Comparison of ENCODE assay signal across 7 cellular contexts in genomic region chr10:129465796-129466702, GRCh38. TPM values are rescaled to one million over a fixed set of nuclear protein-coding genes. Genes with fewer than 3 reads are reported as not detected.
DNase-seq lines count a peak whose midpoint lies in the region; ATAC-seq, FAIRE-seq and TF ChIP-seq lines count a peak whose summit lies in the region.

No MANE protein-coding gene starts in this region.

- H3K4me1 ChIP-seq in endothelial cell of umbilical vein (ENCODE audit: control insufficient read depth, extremely low read depth, insufficient read depth, low read length), result peaks cover 10% of the 10 kb centered on the region
- H3K4me1 ChIP-seq in prostate gland (replicated peaks), result no peaks in the 10 kb centered on the region

- intact Hi-C loops in endothelial cell of umbilical vein (cut with micrococcal nuclease) (loop anchor here (5.0 kb wide), 4 partner anchors 134 to 496 kb away; partner anchors contain the start of gene EBF3), prostate gland (cut with DNase I) (no loop called here)

- ATAC-seq in GM21825 (IDR thresholded peaks at IDR 0.05; ENCODE audit: unreplicated experiment) (peak; percentile 2), GM21367 (IDR thresholded peaks at IDR 0.05; ENCODE audit: unreplicated experiment) (no peak)

- H3K79me2 ChIP-seq in endothelial cell of umbilical vein (ENCODE audit: control insufficient read depth, insufficient read depth, low read length), result no peaks in the 10 kb centered on the region

- H3K9me3 ChIP-seq in endothelial cell of umbilical vein (replicated peaks; ENCODE audit: control insufficient read depth, insufficient read depth, low read length) (no peaks in the 10 kb centered on the region), prostate gland (no peaks in the 10 kb centered on the region)

- POLR2A ChIA-PET in endothelial cell of umbilical vein (lab: Charles Lee), result no interaction called here

- CTCF ChIA-PET in endothelial cell of umbilical vein (lab: Charles Lee), result interaction anchor here (1.0 kb wide), 1 partner anchor 644 kb away, joined by 3 read pairs; no protein-coding TSS in a partner anchor

- H4K20me1 ChIP-seq in endothelial cell of umbilical vein (replicated peaks; ENCODE audit: control insufficient read depth, extremely low read depth, insufficient read depth, low read length), result no peaks in the 10 kb centered on the region

- no peak for FAIRE-seq in endothelial cell of umbilical vein (lab: Jason Lieb, UNC)

- whole genome bisulfite sequencing in prostate gland, result 73% methylated on average over 21 of the region's 21 CpGs

- TSS peak; percentile 9 for BruUV-seq in endothelial cell of umbilical vein (replicated peaks; lab: Mats Ljungman, UMichigan)

- no peak overlapping the region for H3K9ac ChIP-seq in endothelial cell of umbilical vein (replicated peaks; ENCODE audit: extremely low read depth, insufficient read depth, low read length)

- TF ChIP-seq CTCF in NB4 (IDR thresholded peaks at IDR 0.05; ENCODE audit: low read depth, low read length), result no peak
- no peak for TF ChIP-seq CTCF in endothelial cell of umbilical vein (IDR thresholded peaks at IDR 0.05; ENCODE audit: extremely low read depth in 1 of 2, insufficient read depth in 1 of 2, low read depth in 1 of 2, low read length in 2 of 2)
- no peak for TF ChIP-seq CTCF in prostate gland (IDR thresholded peaks at IDR 0.05)

- no peak for TF ChIP-seq POLR2A in NB4 (IDR thresholded peaks at IDR 0.05; ENCODE audit: extremely low read depth, insufficient read length)
- TF ChIP-seq POLR2A in endothelial cell of umbilical vein (IDR thresholded peaks at IDR 0.05; ENCODE audit: low read depth, low read length), result no peak
- TF ChIP-seq POLR2A in prostate gland (IDR thresholded peaks at IDR 0.05), result no peak

- H3K4me3 ChIP-seq in NB4 (ENCODE audit: low read depth, low read length), result peak overlapping the region; percentile 43
- H3K4me3 ChIP-seq in endothelial cell of umbilical vein (replicated peaks in 1 of 3; ENCODE audit: insufficient read depth in 1 of 3, low read depth in 1 of 3, low read length in 3 of 3), result peak overlapping the region in 2 of 3 experiments; percentile 14 to 36
- H3K4me3 ChIP-seq in prostate gland, result peak overlapping the region; percentile 49 to 76

- no peaks in the 10 kb centered on the region for H3K27me3 ChIP-seq in endothelial cell of umbilical vein (ENCODE audit: control insufficient read depth in 2 of 2, insufficient read depth in 2 of 2, low read length in 2 of 2)
- no peaks in the 10 kb centered on the region for H3K27me3 ChIP-seq in prostate gland (replicated peaks; ENCODE audit: insufficient read depth)

- H3K27ac ChIP-seq in endothelial cell of umbilical vein (ENCODE audit: insufficient read depth, low read depth, low read length) (peak overlapping the region; percentile 25), prostate gland (peak overlapping the region; percentile 43 to 66)

- peak overlapping the region; percentile 95 for H2AFZ ChIP-seq in endothelial cell of umbilical vein (ENCODE audit: low read depth, low read length)

- dilution Hi-C loops in endothelial cell of umbilical vein (cut with MboI; ENCODE audit: extremely low pct_ligation_motif_present, low sequenced_read_pairs), result no loop called here

- H3K4me2 ChIP-seq in endothelial cell of umbilical vein (ENCODE audit: insufficient read depth, low read length), result peak overlapping the region; percentile 46

- peak; percentile 22 for DNase-seq in NB4 (ENCODE audit: low read depth)
- no peak for DNase-seq in endothelial cell of umbilical vein (ENCODE audit: low read depth, low spot score)
- no peak for DNase-seq in prostate gland (ENCODE audit: low spot score)
- no peak for DNase-seq in NCI-H2081 treated with DMSO at 0.1 percent for 48 hours (lab: John Stamatoyannopoulos, UW)
- DNase-seq in COR-L47 (lab: John Stamatoyannopoulos, UW), result no peak

- no peaks in the 10 kb centered on the region for H3K36me3 ChIP-seq in endothelial cell of umbilical vein (ENCODE audit: control insufficient read depth in 2 of 2, extremely low read depth in 1 of 2, insufficient read depth in 2 of 2, low read length in 2 of 2)
- H3K36me3 ChIP-seq in prostate gland, result no peaks in the 10 kb centered on the region

- no peaks in the 10 kb centered on the region for H3K9me1 ChIP-seq in endothelial cell of umbilical vein (replicated peaks; ENCODE audit: control insufficient read depth, extremely low read depth, insufficient read depth, low read length)

TF ChIP-seq in endothelial cell of umbilical vein, 7 proteins besides CTCF, POLR2A, EP300 and RAD21:
- TF ChIP-seq EZH2 (IDR thresholded peaks at IDR 0.05; ENCODE audit: borderline replicate concordance, low read depth, low read length, severe bottlenecking), result no peak
- no peak for TF ChIP-seq POLR2AphosphoS5 (IDR thresholded peaks at IDR 0.05; ENCODE audit: insufficient read depth, low read depth, low read length)
- TF ChIP-seq JUN (IDR thresholded peaks at IDR 0.05; ENCODE audit: borderline replicate concordance, insufficient read depth, insufficient read length, low read depth), result no peak
- no peak for TF ChIP-seq MYC (IDR thresholded peaks at IDR 0.05; ENCODE audit: low read depth, low read length)
- TF ChIP-seq MAX (IDR thresholded peaks at IDR 0.05; ENCODE audit: insufficient read depth, insufficient read length), result no peak
- TF ChIP-seq GATA2 (IDR thresholded peaks at IDR 0.05; ENCODE audit: insufficient read depth, insufficient read length, low read depth, low read length), result no peak
- no peak for TF ChIP-seq FOS (IDR thresholded peaks at IDR 0.05; ENCODE audit: borderline replicate concordance, insufficient read depth, low read length)

RNA-seq across cellular contexts. Expression of gene MGMT, which starts 1.0 kb away (rescaled TPM):
- total RNA-seq in endothelial cell of umbilical vein (11.1 and 15.0 TPM in 2 replicates), prostate gland (10 to 100 TPM; 41.1 to 50.4 TPM)
- polyA plus RNA-seq in endothelial cell of umbilical vein, result 13.7 and 15.2 TPM in 2 replicates
- polyA plus RNA-seq in endothelial cell of umbilical vein (2011; cell fraction: cytosol; rRNA removed), result 10.7 and 13.6 TPM in 2 replicates
- 7.3 and 9.6 TPM in 2 replicates for polyA plus RNA-seq in endothelial cell of umbilical vein (2011; cell fraction: nucleus; rRNA removed)
- polyA plus RNA-seq in endothelial cell of umbilical vein (2012), result 4.3 and 7.7 TPM in 2 replicates
- 7.0 and 7.3 TPM in 2 replicates for polyA minus RNA-seq in endothelial cell of umbilical vein
- 4.3 TPM for polyA minus RNA-seq in endothelial cell of umbilical vein (2011; cell fraction: cytosol; rRNA and poly(A)+ RNA removed)
- polyA minus RNA-seq in endothelial cell of umbilical vein (2011; cell fraction: nucleus; rRNA and poly(A)+ RNA removed), result 13.1 and 15.8 TPM in 2 replicates
